19 cellular contexts compared by ENCODE assay signal in the genomic region with DNA sequence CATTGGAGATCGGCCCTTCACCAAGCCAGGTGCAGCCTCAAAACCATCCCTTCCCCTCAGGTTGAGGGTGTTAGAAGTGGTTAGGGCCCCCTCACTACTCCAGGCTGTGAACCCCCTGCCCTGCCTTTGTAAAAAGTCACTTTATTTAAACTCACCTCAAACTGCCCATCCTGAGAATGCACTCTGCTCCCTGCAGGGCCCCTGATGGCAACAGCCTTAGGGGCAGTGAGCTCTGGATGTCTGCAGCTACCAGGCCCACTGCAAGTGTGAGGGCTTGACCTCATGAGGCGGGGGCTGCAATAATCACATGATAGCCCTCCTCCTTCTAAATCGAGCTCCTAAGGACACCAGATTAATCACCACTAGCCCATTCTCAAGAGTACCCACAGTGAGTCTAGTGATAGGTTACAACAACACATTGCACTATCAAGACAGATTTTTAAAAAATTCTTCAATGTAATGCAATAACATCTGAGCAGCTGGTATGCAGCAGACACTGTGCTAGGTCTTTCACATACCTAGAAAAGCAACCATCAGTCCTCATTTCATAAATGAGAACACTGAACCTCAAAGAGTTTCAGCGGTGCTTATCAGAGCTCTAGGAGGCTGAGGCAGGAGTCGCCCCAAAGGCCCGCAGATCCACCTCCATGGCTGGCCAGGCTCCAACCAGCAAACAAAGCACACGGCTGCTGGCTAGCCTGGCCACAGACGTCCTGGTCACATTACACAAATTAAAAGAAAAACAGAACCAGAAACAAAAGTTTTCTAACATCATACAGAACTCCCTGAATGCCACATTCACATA. TPM values are rescaled to one million over a fixed set of nuclear protein-coding genes. Genes with fewer than 3 reads are reported as not detected.
DNase-seq lines count a peak whose midpoint lies in the region; ATAC-seq and TF ChIP-seq lines count a peak whose summit lies in the region.
"Had no signal": no experiment of that assay in that cellular context is flagged by ENCODE, and none has a peak within 500 bp of the region (broad histone marks: within the 10 kb centered on the region; RNA-seq: fewer than 3 reads in every experiment).

No MANE protein-coding gene starts in this region.

- TF ChIP-seq POLR2A in vagina (IDR thresholded peaks at IDR 0.05), result no peak

- peaks cover 18% of the 10 kb centered on the region for H3K4me1 ChIP-seq in adipocyte (ENCODE audit: control insufficient read depth, insufficient read depth, low read length)
- peaks cover 28% of the 10 kb centered on the region for H3K4me1 ChIP-seq in vagina

- no peaks in the 10 kb centered on the region for H3K9me3 ChIP-seq in adipocyte (ENCODE audit: control insufficient read depth, low read length)
- H3K9me3 ChIP-seq in vagina, result no peaks in the 10 kb centered on the region
- H3K9me3 ChIP-seq: A549, SJSA1, thyroid gland had no signal

- DNase-seq in activated T-cell treated with anti-CD3 and anti-CD28 coated beads, Interleukin-2, amount 50 U/mL, for 24 hours, result no peak
- DNase-seq in activated T-cell treated with anti-CD3 and anti-CD28 coated beads, Interleukin-2, amount 50 U/mL, for 1 hour, result no peak
- DNase-seq in adipocyte (ENCODE audit: low read depth) (peak; percentile 17), islet precursor cell (peak; percentile 49), vagina (ENCODE audit: extremely low spot score in 2 of 2) (no peak), glutamatergic neuron (no peak)
- DNase-seq in natural killer cell treated with Interleukin-12 subunit alpha and Interleukin-12 subunit beta and Interleukin-15 and Interleukin-18, amount 100 ng/mL, for 72 hours (ENCODE audit: low spot score), result no peak
- DNase-seq: activated CD4-positive, alpha-beta T cell treated with anti-CD3 and anti-CD28 coated beads, Interleukin-2, amount 10 ng/mL, durations not matched to agents 7 days and 5 days; activated naive CD8-positive, alpha-beta T cell treated with anti-CD3 and anti-CD28 coated beads, Interleukin-2, amount 10 ng/mL, durations not matched to agents 7 days and 5 days; kidney; NCI-H1417; NCI-H446; stimulated activated CD4-positive, alpha-beta T cell treated with anti-CD3 and anti-CD28 coated beads, Interleukin-4, amount 100 ng/mL, for 24 hours had no signal

- TF ChIP-seq CTCF in vagina (IDR thresholded peaks at IDR 0.05), result no peak
- TF ChIP-seq CTCF in glutamatergic neuron (IDR thresholded peaks at IDR 0.05; ENCODE audit: partially characterized antibody, unreplicated experiment), result no peak

- no peaks in the 10 kb centered on the region for H3K36me3 ChIP-seq in adipocyte (ENCODE audit: control insufficient read depth, insufficient read depth, low read length, severe bottlenecking)
- no peaks in the 10 kb centered on the region for H3K36me3 ChIP-seq in vagina
- H3K36me3 ChIP-seq: thyroid gland had no signal

- ATAC-seq in natural killer cell treated with Interleukin-12 subunit alpha and Interleukin-12 subunit beta and Interleukin-15 and Interleukin-18, amount 100 ng/mL, for 72 hours, result no peak
- ATAC-seq in HG03095 (IDR thresholded peaks at IDR 0.05; ENCODE audit: unreplicated experiment), result no peak
- ATAC-seq: A549, HCT116 had no signal

- no peak overlapping the region for H3K4me3 Mint-ChIP-seq in activated T-cell treated with anti-CD3 and anti-CD28 coated beads, Interleukin-2, amount 50 U/mL, for 24 hours
- H3K4me3 Mint-ChIP-seq in natural killer cell treated with Interleukin-12 subunit alpha and Interleukin-12 subunit beta and Interleukin-15 and Interleukin-18, amount 100 ng/mL, for 72 hours, result no peak overlapping the region
- H3K4me3 Mint-ChIP-seq in glutamatergic neuron (ENCODE audit: unreplicated experiment), result no peak overlapping the region
- H3K4me3 Mint-ChIP-seq: activated CD4-positive, alpha-beta T cell treated with anti-CD3 and anti-CD28 coated beads, Interleukin-2, amount 10 ng/mL, durations not matched to agents 7 days and 5 days; activated naive CD8-positive, alpha-beta T cell treated with anti-CD3 and anti-CD28 coated beads, Interleukin-2, amount 10 ng/mL, durations not matched to agents 7 days and 5 days had no signal

- H3K27ac Mint-ChIP-seq in activated T-cell treated with anti-CD3 and anti-CD28 coated beads, Interleukin-2, amount 50 U/mL, for 24 hours, result peak overlapping the region; percentile 52
- no peak overlapping the region for H3K27ac Mint-ChIP-seq in natural killer cell treated with Interleukin-12 subunit alpha and Interleukin-12 subunit beta and Interleukin-15 and Interleukin-18, amount 100 ng/mL, for 72 hours
- no peak overlapping the region for H3K27ac Mint-ChIP-seq in glutamatergic neuron (ENCODE audit: unreplicated experiment)
- H3K27ac Mint-ChIP-seq: activated naive CD8-positive, alpha-beta T cell treated with anti-CD3 and anti-CD28 coated beads, Interleukin-2, amount 10 ng/mL, durations not matched to agents 7 days and 5 days had no signal

- H3K27ac ChIP-seq in vagina, result peak overlapping the region; percentile 24
- H3K27ac ChIP-seq: A549, epithelial cell of prostate, SJSA1, thyroid gland had no signal

- intact Hi-C loops in vagina (cut with DNase I), result no loop called here

- no peaks in the 10 kb centered on the region for H3K27me3 Mint-ChIP-seq in activated T-cell treated with anti-CD3 and anti-CD28 coated beads, Interleukin-2, amount 50 U/mL, for 24 hours
- H3K27me3 Mint-ChIP-seq in natural killer cell treated with Interleukin-12 subunit alpha and Interleukin-12 subunit beta and Interleukin-15 and Interleukin-18, amount 100 ng/mL, for 72 hours, result no peaks in the 10 kb centered on the region
- peaks cover 9% of the 10 kb centered on the region for H3K27me3 Mint-ChIP-seq in glutamatergic neuron (ENCODE audit: unreplicated experiment)
- H3K27me3 Mint-ChIP-seq: activated CD4-positive, alpha-beta T cell treated with anti-CD3 and anti-CD28 coated beads, Interleukin-2, amount 10 ng/mL, durations not matched to agents 7 days and 5 days; activated naive CD8-positive, alpha-beta T cell treated with anti-CD3 and anti-CD28 coated beads, Interleukin-2, amount 10 ng/mL, durations not matched to agents 7 days and 5 days had no signal

- H3K4me3 ChIP-seq in adipocyte (ENCODE audit: low read length) (no peak overlapping the region), vagina (no peak overlapping the region)
- H3K4me3 ChIP-seq: A549, SJSA1, thyroid gland had no signal

- no peaks in the 10 kb centered on the region for H3K27me3 ChIP-seq in adipocyte (replicated peaks; ENCODE audit: control insufficient read depth, insufficient read depth, low read length)
- H3K27me3 ChIP-seq in vagina, result no peaks in the 10 kb centered on the region
- H3K27me3 ChIP-seq: SJSA1, thyroid gland had no signal

- peaks cover 83% of the 10 kb centered on the region for H3K4me1 Mint-ChIP-seq in activated T-cell treated with anti-CD3 and anti-CD28 coated beads, Interleukin-2, amount 50 U/mL, for 24 hours (ENCODE audit: low read depth)
- H3K4me1 Mint-ChIP-seq in natural killer cell treated with Interleukin-12 subunit alpha and Interleukin-12 subunit beta and Interleukin-15 and Interleukin-18, amount 100 ng/mL, for 72 hours (ENCODE audit: low read depth in 2 of 2), result peaks cover 17 to 28% of the 10 kb centered on the region in 2 donors
- peaks cover 26% of the 10 kb centered on the region for H3K4me1 Mint-ChIP-seq in glutamatergic neuron (ENCODE audit: low read depth, unreplicated experiment)

- H3K36me3 Mint-ChIP-seq in activated T-cell treated with anti-CD3 and anti-CD28 coated beads, Interleukin-2, amount 50 U/mL, for 24 hours (ENCODE audit: low read depth), result peaks cover 73% of the 10 kb centered on the region
- H3K36me3 Mint-ChIP-seq in natural killer cell treated with Interleukin-12 subunit alpha and Interleukin-12 subunit beta and Interleukin-15 and Interleukin-18, amount 100 ng/mL, for 72 hours, result no peaks in the 10 kb centered on the region
- no peaks in the 10 kb centered on the region for H3K36me3 Mint-ChIP-seq in glutamatergic neuron (ENCODE audit: unreplicated experiment)

- H3K9me3 Mint-ChIP-seq in activated T-cell treated with anti-CD3 and anti-CD28 coated beads, Interleukin-2, amount 50 U/mL, for 24 hours, result no peaks in the 10 kb centered on the region
- no peaks in the 10 kb centered on the region for H3K9me3 Mint-ChIP-seq in natural killer cell treated with Interleukin-12 subunit alpha and Interleukin-12 subunit beta and Interleukin-15 and Interleukin-18, amount 100 ng/mL, for 72 hours
- H3K9me3 Mint-ChIP-seq in glutamatergic neuron (ENCODE audit: unreplicated experiment), result peaks cover 8% of the 10 kb centered on the region
- H3K9me3 Mint-ChIP-seq: activated CD4-positive, alpha-beta T cell treated with anti-CD3 and anti-CD28 coated beads, Interleukin-2, amount 10 ng/mL, durations not matched to agents 7 days and 5 days; activated naive CD8-positive, alpha-beta T cell treated with anti-CD3 and anti-CD28 coated beads, Interleukin-2, amount 10 ng/mL, durations not matched to agents 7 days and 5 days had no signal

- H3K9ac ChIP-seq in adipocyte (ENCODE audit: low read length), result no peak overlapping the region

RNA-seq across cellular contexts. Expression of a gene that starts 26.0 kb away (rescaled TPM):
- 43.2 TPM for total RNA-seq in vagina
- total RNA-seq in natural killer cell treated with Interleukin-12 subunit alpha and Interleukin-12 subunit beta and Interleukin-15 and Interleukin-18, amount 100 ng/mL, for 72 hours, result 100 to 1,000 TPM in 1 of 2 donors, 10 to 100 TPM in 1; 80.2 to 152 TPM
- 89.8 TPM for total RNA-seq in glutamatergic neuron (ENCODE audit: unreplicated experiment)

Comparison
In these comparisons a context has a peak if more than half of its experiments do, and no peak if none do; other contexts are left out.
1. DNase-seq: peak in adipocyte (single experiment) and islet precursor cell (single experiment); none in activated T-cell treated with anti-CD3 and anti-CD28 coated beads, Interleukin-2, amount 50 U/mL, for 24 hours (single experiment), activated T-cell treated with anti-CD3 and anti-CD28 coated beads, Interleukin-2, amount 50 U/mL, for 1 hour (single experiment), vagina (0 of 2), natural killer cell treated with Interleukin-12 subunit alpha and Interleukin-12 subunit beta and Interleukin-15 and Interleukin-18, amount 100 ng/mL, for 72 hours (single experiment) and glutamatergic neuron (single experiment).